In genomic region chr7:102478314-102479206, GRCh38 we compare ENCODE assay signal across 8 cellular contexts. TPM values are rescaled to one million over a fixed set of nuclear protein-coding genes. Genes with fewer than 3 reads are reported as not detected.
DNase-seq lines count a peak whose midpoint lies in the region; ATAC-seq and TF ChIP-seq lines count a peak whose summit lies in the region.
"Not testable (repeated sequence)": the region's sequence is repeated elsewhere in the genome, so short reads cannot be mapped to it uniquely, and the experiment has no call there.

TSS of gene POLR2J (minus strand) at chr7:102478922. CDS start at chr7:102478860, 62 bp downstream.

- not testable (repeated sequence) for H3K27ac ChIP-seq in CD4-positive, CD25-positive, alpha-beta regulatory T cell (ENCODE audit: insufficient read depth, low read length, poor library complexity, severe bottlenecking)
- peak within 1 kb of the TSS in 1 of 2 experiments; percentile 67; a peak in 2 of 4 replicates for H3K27ac ChIP-seq in SK-N-SH (ENCODE audit: low read depth in 2 of 2, low read length in 1 of 2)

- 0% methylated on average over 17 of the region's 72 CpGs for WGBS in SK-N-SH (ENCODE audit: low lambda C conversion rate)

- H3K36me3 Mint-ChIP-seq in CD4-positive, CD25-positive, alpha-beta regulatory T cell; natural killer cell treated with Interleukin-12 subunit alpha and Interleukin-12 subunit beta and Interleukin-15 and Interleukin-18, amount 100 ng/mL, for 72 hours: not testable (repeated sequence)

- not testable (repeated sequence) for H4K20me1 ChIP-seq in SK-N-SH (ENCODE audit: insufficient read depth)

- peak; percentile 87 to 89 for ATAC-seq in CD4-positive, CD25-positive, alpha-beta regulatory T cell (ENCODE audit: low read depth in 2 of 2)
- ATAC-seq in GM19468 (IDR thresholded peaks at IDR 0.05; ENCODE audit: extremely low read depth, unreplicated experiment) = peak; percentile 69
- ATAC-seq in HG03196 (IDR thresholded peaks at IDR 0.05; ENCODE audit: unreplicated experiment) = peak; percentile 82
- peak; percentile 91 to 93 for ATAC-seq in natural killer cell treated with Interleukin-12 subunit alpha and Interleukin-12 subunit beta and Interleukin-15 and Interleukin-18, amount 100 ng/mL, for 72 hours

- not testable (repeated sequence) for H3K27me3 Mint-ChIP-seq in CD4-positive, CD25-positive, alpha-beta regulatory T cell; natural killer cell treated with Interleukin-12 subunit alpha and Interleukin-12 subunit beta and Interleukin-15 and Interleukin-18, amount 100 ng/mL, for 72 hours

- H3K27ac Mint-ChIP-seq in CD4-positive, CD25-positive, alpha-beta regulatory T cell = peak within 1 kb of the TSS; percentile 66 to 86 (median 80)
- peak within 1 kb of the TSS; percentile 65 to 70 for H3K27ac Mint-ChIP-seq in natural killer cell treated with Interleukin-12 subunit alpha and Interleukin-12 subunit beta and Interleukin-15 and Interleukin-18, amount 100 ng/mL, for 72 hours

- not testable (repeated sequence) for H2AFZ ChIP-seq in SK-N-SH (ENCODE audit: low read depth)

- H3K27me3 ChIP-seq in CD4-positive, CD25-positive, alpha-beta regulatory T cell (ENCODE audit: control insufficient read depth, insufficient read depth, low read length); SK-N-SH (ENCODE audit: insufficient read depth): not testable (repeated sequence)

- not testable (repeated sequence) for H3K79me2 ChIP-seq in SK-N-SH (ENCODE audit: insufficient read depth)

- not testable (repeated sequence) for H3K9me3 Mint-ChIP-seq in CD4-positive, CD25-positive, alpha-beta regulatory T cell; natural killer cell treated with Interleukin-12 subunit alpha and Interleukin-12 subunit beta and Interleukin-15 and Interleukin-18, amount 100 ng/mL, for 72 hours

- not testable (repeated sequence) for TF ChIP-seq RAD21 in SK-N-SH (IDR thresholded peaks at IDR 0.05; ENCODE audit: low read length)

- DNase-seq in CD4-positive, CD25-positive, alpha-beta regulatory T cell = peak; percentile 82 to 92 (median 88)
- DNase-seq in SK-N-SH = not testable (repeated sequence)
- DNase-seq in activated gamma-delta T cell treated with Interleukin-2 at 50 U/mL for 16 hours (peak; percentile 98), fibroblast of the aortic adventitia (ENCODE audit: low read depth) (peak; percentile 85)
- DNase-seq in natural killer cell treated with Interleukin-12 subunit alpha and Interleukin-12 subunit beta and Interleukin-15 and Interleukin-18, amount 100 ng/mL, for 72 hours (ENCODE audit: low spot score) = peak; percentile 91
- peak; percentile 75 for DNase-seq in stimulated activated CD8-positive, alpha-beta memory T cell treated with anti-CD3 and anti-CD28 coated beads, Interleukin-15, amount 100 ng/mL, for 1 hour (ENCODE audit: low read depth)

- H3K9me2 ChIP-seq in SK-N-SH = not testable (repeated sequence)

- peak within 1 kb of the TSS; percentile 67 for H3K9ac ChIP-seq in SK-N-SH

- not testable (repeated sequence) for H3K4me1 ChIP-seq in CD4-positive, CD25-positive, alpha-beta regulatory T cell (ENCODE audit: control insufficient read depth, insufficient read depth, low read length, poor library complexity, severe bottlenecking); SK-N-SH (ENCODE audit: control insufficient read depth in 1 of 2, insufficient read depth in 2 of 2, low read depth in 1 of 2, low read length in 1 of 2)

- not testable (repeated sequence) for H3K9me3 ChIP-seq in CD4-positive, CD25-positive, alpha-beta regulatory T cell (ENCODE audit: control insufficient read depth in 2 of 2, low read length in 2 of 2); SK-N-SH

- TF ChIP-seq CTCF in SK-N-SH (IDR thresholded peaks at IDR 0.05) = peak; percentile 52
- TF ChIP-seq CTCF in fibroblast of the aortic adventitia (IDR thresholded peaks at IDR 0.05; ENCODE audit: insufficient read depth, low read length) = peak; percentile 49

- not testable (repeated sequence) for TF ChIP-seq EP300 in SK-N-SH (IDR thresholded peaks at IDR 0.05; ENCODE audit: borderline replicate concordance in 1 of 2, low read depth in 1 of 2, low read length in 1 of 2)

- not testable (repeated sequence) for H3K4me3 ChIP-seq in CD4-positive, CD25-positive, alpha-beta regulatory T cell (ENCODE audit: low read depth, low read length)
- H3K4me3 ChIP-seq in SK-N-SH (ENCODE audit: low read depth in 2 of 2, low read length in 1 of 2) = peak within 1 kb of the TSS; percentile 45 to 63
- peak within 1 kb of the TSS; percentile 50 for H3K4me3 ChIP-seq in fibroblast of the aortic adventitia (ENCODE audit: low read depth, low read length)

- not testable (repeated sequence) for H3F3A ChIP-seq in SK-N-SH (replicated peaks; ENCODE audit: insufficient read depth)

- H3K4me2 ChIP-seq in SK-N-SH = not testable (repeated sequence)

- not testable (repeated sequence) for H3K36me3 ChIP-seq in CD4-positive, CD25-positive, alpha-beta regulatory T cell (ENCODE audit: control insufficient read depth, insufficient read depth, low read length); SK-N-SH (replicated peaks in 1 of 2; ENCODE audit: control insufficient read depth in 1 of 2, insufficient read depth in 2 of 2, low read length in 1 of 2)

- H3K4me1 Mint-ChIP-seq in CD4-positive, CD25-positive, alpha-beta regulatory T cell; natural killer cell treated with Interleukin-12 subunit alpha and Interleukin-12 subunit beta and Interleukin-15 and Interleukin-18, amount 100 ng/mL, for 72 hours (ENCODE audit: low read depth in 2 of 2): not testable (repeated sequence)

- POLR2A ChIA-PET in SK-N-SH (lab: Yijun Ruan, JAX) = not testable (repeated sequence)

- H3K4me3 Mint-ChIP-seq in CD4-positive, CD25-positive, alpha-beta regulatory T cell = peak within 1 kb of the TSS; percentile 93 to 98 (median 94)
- peak within 1 kb of the TSS; percentile 82 for H3K4me3 Mint-ChIP-seq in natural killer cell treated with Interleukin-12 subunit alpha and Interleukin-12 subunit beta and Interleukin-15 and Interleukin-18, amount 100 ng/mL, for 72 hours

- CTCF ChIA-PET in SK-N-SH (lab: Yijun Ruan, JAX) = not testable (repeated sequence)

TF ChIP-seq in SK-N-SH, 30 proteins besides CTCF, POLR2A, EP300 and RAD21:
- TF ChIP-seq ELF1 (IDR thresholded peaks at IDR 0.05) = peak; percentile 61
- TF ChIP-seq GABPA (IDR thresholded peaks at IDR 0.05; ENCODE audit: low read depth) = peak; percentile 75
- TF ChIP-seq NRF1 (IDR thresholded peaks at IDR 0.05; ENCODE audit: low read depth, low read length) = peak; percentile 53
- peak; percentile 31; the same call in 1 of the 2 replicates for TF ChIP-seq YY1 (IDR thresholded peaks at IDR 0.05; ENCODE audit: low read depth)
- peak; percentile 19; the same call in 1 of the 2 replicates for TF ChIP-seq TAF1 (IDR thresholded peaks at IDR 0.05; ENCODE audit: borderline replicate concordance, low read depth, low read length)
TF ChIP-seq in SK-N-SH: peak in this region for 5; not testable (repeated sequence) for 25.

RNA-seq across cellular contexts. Expression of gene POLR2J, which starts in this region (rescaled TPM):
- total RNA-seq in CD4-positive, CD25-positive, alpha-beta regulatory T cell = 39.1 TPM
- 100 to 1,000 TPM in 3 of 4 donors, 10 to 100 TPM in 1; 73.9 to 109 (median 104) TPM for polyA plus RNA-seq in CD4-positive, CD25-positive, alpha-beta regulatory T cell
- polyA plus RNA-seq in SK-N-SH (2012; rRNA removed) = 290 and 299 TPM in 2 replicates
- 218 and 258 TPM in 2 replicates for polyA plus RNA-seq in SK-N-SH (2012; cell fraction: cytosol; rRNA removed)
- 70.9 and 86.9 TPM in 2 replicates for polyA plus RNA-seq in SK-N-SH (2012; cell fraction: nucleus; rRNA removed)
- total RNA-seq in fibroblast of the aortic adventitia (ENCODE audit: low replicate concordance) = 13.0 and 34.0 TPM in 2 replicates
- total RNA-seq in natural killer cell treated with Interleukin-12 subunit alpha and Interleukin-12 subunit beta and Interleukin-15 and Interleukin-18, amount 100 ng/mL, for 72 hours = 10 to 100 TPM; 56.9 to 57.6 TPM
